In genomic region chr19:44113138-44113783, GRCh38 we compare ENCODE assay signal across 8 cellular contexts. TPM values are rescaled to one million over a fixed set of nuclear protein-coding genes. Genes with fewer than 3 reads are reported as not detected.
DNase-seq lines count a peak whose midpoint lies in the region; ATAC-seq and TF ChIP-seq lines count a peak whose summit lies in the region.

Gene ZNF225 (plus strand): TSS chr19:44113399. CDS start chr19:44115828, 2,429 bp downstream.

- H3K27ac Mint-ChIP-seq in HFFc6, result peak within 1 kb of the TSS; percentile 96
- H3K27ac Mint-ChIP-seq in activated naive CD8-positive, alpha-beta T cell treated with anti-CD3 and anti-CD28 coated beads, Interleukin-2, amount 10 ng/mL, durations not matched to agents 7 days and 5 days, result peak within 1 kb of the TSS; percentile 91

- no peak for TF ChIP-seq CTCF in GM06990 (IDR thresholded peaks at IDR 0.05; ENCODE audit: insufficient read depth, low read length, poor library complexity, severe bottlenecking)
- TF ChIP-seq CTCF in HFFc6 (IDR thresholded peaks at IDR 0.05), result no peak
- no peak for TF ChIP-seq CTCF in NB4 (IDR thresholded peaks at IDR 0.05; ENCODE audit: low read depth, low read length)
- no peak for TF ChIP-seq CTCF in osteoblast (IDR thresholded peaks at IDR 0.05; ENCODE audit: extremely low read depth, low read depth, low read length)
- peak; percentile 20 for TF ChIP-seq CTCF in thoracic aorta (IDR thresholded peaks at IDR 0.05)

- H3K4me1 ChIP-seq in osteoblast (ENCODE audit: insufficient read depth, low read length) (peaks cover 3% of the 10 kb centered on the region), thoracic aorta (ENCODE audit: control insufficient read depth in 1 of 2, low read depth in 2 of 2) (peaks cover 14 to 22% of the 10 kb centered on the region in 2 donors)

- H3K4me3 ChIP-seq in GM06990 (replicated peaks; ENCODE audit: low read depth, low read length) (peak within 1 kb of the TSS; percentile 91), NB4 (ENCODE audit: low read depth, low read length) (peak within 1 kb of the TSS; percentile 89), osteoblast (ENCODE audit: insufficient read depth, low read length) (peak within 1 kb of the TSS; percentile 81), thoracic aorta (peak within 1 kb of the TSS; percentile 91)

- H3K79me2 ChIP-seq in osteoblast (ENCODE audit: insufficient read depth, low read length), result peaks cover 21% of the 10 kb centered on the region

- peak within 1 kb of the TSS; percentile 91 for H3K4me2 ChIP-seq in osteoblast (ENCODE audit: insufficient read depth, low read length)

- peak; percentile 83 for DNase-seq in GM06990 (ENCODE audit: extremely low read depth, insufficient read length)
- DNase-seq in HFFc6, result peak; percentile 98
- DNase-seq in NB4 (ENCODE audit: low read depth), result peak; percentile 95
- peak; percentile 75 for DNase-seq in activated naive CD8-positive, alpha-beta T cell treated with anti-CD3 and anti-CD28 coated beads, Interleukin-2, amount 10 ng/mL, durations not matched to agents 7 days and 5 days
- DNase-seq in head of caudate nucleus, result peak; percentile 92 to 100 (median 99)
- DNase-seq in osteoblast (ENCODE audit: insufficient read length, low spot score, missing footprints), result peak; percentile 94
- DNase-seq in thoracic aorta (ENCODE audit: low spot score), result peak; percentile 89

- peaks cover 38% of the 10 kb centered on the region for H3K36me3 Mint-ChIP-seq in HFFc6 (ENCODE audit: low read depth)
- peaks cover 41% of the 10 kb centered on the region for H3K36me3 Mint-ChIP-seq in activated naive CD8-positive, alpha-beta T cell treated with anti-CD3 and anti-CD28 coated beads, Interleukin-2, amount 10 ng/mL, durations not matched to agents 7 days and 5 days

- no peaks in the 10 kb centered on the region for H3K27me3 ChIP-seq in GM06990 (replicated peaks; ENCODE audit: control insufficient read depth, insufficient read depth, low read length)
- no peaks in the 10 kb centered on the region for H3K27me3 ChIP-seq in osteoblast (ENCODE audit: insufficient read depth, low read length)
- H3K27me3 ChIP-seq in thoracic aorta (replicated peaks; ENCODE audit: insufficient read depth), result no peaks in the 10 kb centered on the region

- H3K27ac ChIP-seq in osteoblast (ENCODE audit: low read depth, low read length) (peak within 1 kb of the TSS; percentile 66), thoracic aorta (peak within 1 kb of the TSS; percentile 74 to 75)

- no peaks in the 10 kb centered on the region for H4K20me1 ChIP-seq in osteoblast (ENCODE audit: insufficient read depth, low read length)

- peak; percentile 47 for TF ChIP-seq POLR2A in NB4 (IDR thresholded peaks at IDR 0.05; ENCODE audit: extremely low read depth, insufficient read length)

- peaks cover 29% of the 10 kb centered on the region for H3K9me3 Mint-ChIP-seq in HFFc6
- H3K9me3 Mint-ChIP-seq in activated naive CD8-positive, alpha-beta T cell treated with anti-CD3 and anti-CD28 coated beads, Interleukin-2, amount 10 ng/mL, durations not matched to agents 7 days and 5 days, result peaks cover 15% of the 10 kb centered on the region

- peaks cover 26% of the 10 kb centered on the region for H3K4me1 Mint-ChIP-seq in HFFc6 (ENCODE audit: low read depth)
- H3K4me1 Mint-ChIP-seq in activated naive CD8-positive, alpha-beta T cell treated with anti-CD3 and anti-CD28 coated beads, Interleukin-2, amount 10 ng/mL, durations not matched to agents 7 days and 5 days, result peaks cover 17% of the 10 kb centered on the region

- POLR2A ChIA-PET in activated naive CD8-positive, alpha-beta T cell treated with anti-CD3 and anti-CD28 coated beads, Interleukin-2, amount 10 ng/mL, durations not matched to agents 7 days and 5 days (lab: Charles Lee), result interaction anchor here (2.1 kb wide), 1 partner anchor 18 kb away, joined by 9 read pairs; no protein-coding TSS in a partner anchor

- H3K27me3 Mint-ChIP-seq in HFFc6 (ENCODE audit: insufficient read depth), result no peaks in the 10 kb centered on the region
- no peaks in the 10 kb centered on the region for H3K27me3 Mint-ChIP-seq in activated naive CD8-positive, alpha-beta T cell treated with anti-CD3 and anti-CD28 coated beads, Interleukin-2, amount 10 ng/mL, durations not matched to agents 7 days and 5 days

- ATAC-seq in SK-N-SH treated with all-trans-retinoic acid at 6 μM for 48 hours, result peak; percentile 99
- ATAC-seq in activated naive CD8-positive, alpha-beta T cell treated with anti-CD3 and anti-CD28 coated beads, Interleukin-2, amount 10 ng/mL, durations not matched to agents 7 days and 5 days (ENCODE audit: low read depth), result peak; percentile 88
- peak; percentile 100 for ATAC-seq in thoracic aorta (ENCODE audit: insufficient number of reproducible peaks, low FRiP score, low read depth)

- peak within 1 kb of the TSS; percentile 96 for H2AFZ ChIP-seq in osteoblast (ENCODE audit: low read length)

- H3K9me3 ChIP-seq in osteoblast (ENCODE audit: low read depth, low read length) (peaks cover 2% of the 10 kb centered on the region), thoracic aorta (peaks cover 35% of the 10 kb centered on the region)

- intact Hi-C loops in head of caudate nucleus (cut with DNase I), result loop anchor here (1.0 to 5.0 kb wide), 6 partner anchors 19 to 131 kb away; partner anchors contain the start of genes ZNF155, ZNF223, ZNF224 and ZNF226

- H3K36me3 ChIP-seq in GM06990 (ENCODE audit: control insufficient read depth, insufficient read depth, low read length), result peaks cover 3% of the 10 kb centered on the region
- peaks cover 15% of the 10 kb centered on the region for H3K36me3 ChIP-seq in osteoblast (ENCODE audit: insufficient read depth, low read length)
- peaks cover 11% of the 10 kb centered on the region for H3K36me3 ChIP-seq in thoracic aorta

- H3K4me3 Mint-ChIP-seq in HFFc6, result peak within 1 kb of the TSS; percentile 98
- peak within 1 kb of the TSS; percentile 99 for H3K4me3 Mint-ChIP-seq in activated naive CD8-positive, alpha-beta T cell treated with anti-CD3 and anti-CD28 coated beads, Interleukin-2, amount 10 ng/mL, durations not matched to agents 7 days and 5 days

TF ChIP-seq in SK-N-SH treated with all-trans-retinoic acid at 6 μM for 48 hours, 23 proteins besides CTCF, POLR2A, EP300 and RAD21:
- TF ChIP-seq SNAI2 (CRISPR knock-in tag; IDR thresholded peaks at IDR 0.05) (peak; percentile 96), TOX (CRISPR knock-in tag; IDR thresholded peaks at IDR 0.05; ENCODE audit: borderline replicate concordance) (no peak), BACH2 (CRISPR knock-in tag; IDR thresholded peaks at IDR 0.05; ENCODE audit: borderline replicate concordance) (no peak), ZNF70 (CRISPR knock-in tag; IDR thresholded peaks at IDR 0.05) (no peak), RARB (CRISPR knock-in tag; IDR thresholded peaks at IDR 0.05) (no peak), ZNF8 (CRISPR knock-in tag; IDR thresholded peaks at IDR 0.05) (no peak)
- TF ChIP-seq, protein P1, sequence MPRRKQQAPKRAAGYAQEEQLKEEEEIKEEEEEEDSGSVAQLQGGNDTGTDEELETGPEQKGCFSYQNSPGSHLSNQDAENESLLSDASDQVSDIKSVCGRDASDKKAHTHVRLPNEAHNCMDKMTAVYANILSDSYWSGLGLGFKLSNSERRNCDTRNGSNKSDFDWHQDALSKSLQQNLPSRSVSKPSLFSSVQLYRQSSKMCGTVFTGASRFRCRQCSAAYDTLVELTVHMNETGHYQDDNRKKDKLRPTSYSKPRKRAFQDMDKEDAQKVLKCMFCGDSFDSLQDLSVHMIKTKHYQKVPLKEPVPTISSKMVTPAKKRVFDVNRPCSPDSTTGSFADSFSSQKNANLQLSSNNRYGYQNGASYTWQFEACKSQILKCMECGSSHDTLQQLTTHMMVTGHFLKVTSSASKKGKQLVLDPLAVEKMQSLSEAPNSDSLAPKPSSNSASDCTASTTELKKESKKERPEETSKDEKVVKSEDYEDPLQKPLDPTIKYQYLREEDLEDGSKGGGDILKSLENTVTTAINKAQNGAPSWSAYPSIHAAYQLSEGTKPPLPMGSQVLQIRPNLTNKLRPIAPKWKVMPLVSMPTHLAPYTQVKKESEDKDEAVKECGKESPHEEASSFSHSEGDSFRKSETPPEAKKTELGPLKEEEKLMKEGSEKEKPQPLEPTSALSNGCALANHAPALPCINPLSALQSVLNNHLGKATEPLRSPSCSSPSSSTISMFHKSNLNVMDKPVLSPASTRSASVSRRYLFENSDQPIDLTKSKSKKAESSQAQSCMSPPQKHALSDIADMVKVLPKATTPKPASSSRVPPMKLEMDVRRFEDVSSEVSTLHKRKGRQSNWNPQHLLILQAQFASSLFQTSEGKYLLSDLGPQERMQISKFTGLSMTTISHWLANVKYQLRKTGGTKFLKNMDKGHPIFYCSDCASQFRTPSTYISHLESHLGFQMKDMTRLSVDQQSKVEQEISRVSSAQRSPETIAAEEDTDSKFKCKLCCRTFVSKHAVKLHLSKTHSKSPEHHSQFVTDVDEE (CRISPR knock-in tag; IDR thresholded peaks at IDR 0.05), result peak; percentile 55; the same call in 1 of the 2 replicates
- TF ChIP-seq, protein P2, sequence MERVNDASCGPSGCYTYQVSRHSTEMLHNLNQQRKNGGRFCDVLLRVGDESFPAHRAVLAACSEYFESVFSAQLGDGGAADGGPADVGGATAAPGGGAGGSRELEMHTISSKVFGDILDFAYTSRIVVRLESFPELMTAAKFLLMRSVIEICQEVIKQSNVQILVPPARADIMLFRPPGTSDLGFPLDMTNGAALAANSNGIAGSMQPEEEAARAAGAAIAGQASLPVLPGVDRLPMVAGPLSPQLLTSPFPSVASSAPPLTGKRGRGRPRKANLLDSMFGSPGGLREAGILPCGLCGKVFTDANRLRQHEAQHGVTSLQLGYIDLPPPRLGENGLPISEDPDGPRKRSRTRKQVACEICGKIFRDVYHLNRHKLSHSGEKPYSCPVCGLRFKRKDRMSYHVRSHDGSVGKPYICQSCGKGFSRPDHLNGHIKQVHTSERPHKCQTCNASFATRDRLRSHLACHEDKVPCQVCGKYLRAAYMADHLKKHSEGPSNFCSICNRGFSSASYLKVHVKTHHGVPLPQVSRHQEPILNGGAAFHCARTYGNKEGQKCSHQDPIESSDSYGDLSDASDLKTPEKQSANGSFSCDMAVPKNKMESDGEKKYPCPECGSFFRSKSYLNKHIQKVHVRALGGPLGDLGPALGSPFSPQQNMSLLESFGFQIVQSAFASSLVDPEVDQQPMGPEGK (CRISPR knock-in tag; IDR thresholded peaks at IDR 0.05; ENCODE audit: borderline replicate concordance), result no peak

RNA-seq across cellular contexts. Expression of gene ZNF225, which starts in this region (rescaled TPM):
- total RNA-seq in HFFc6 (2021; fragmentation: NEBNext Ultra II Directional; extraction: Animal tissue kit (Norgen Biotek cat#: 25700)), result 1 to 10 TPM; 3.5 to 5.5 (median 4.0) TPM
- total RNA-seq in activated naive CD8-positive, alpha-beta T cell treated with anti-CD3 and anti-CD28 coated beads, Interleukin-2, amount 10 ng/mL, durations not matched to agents 7 days and 5 days, result 1 to 10 TPM; 7.8 to 9.2 TPM
- total RNA-seq in osteoblast (6.2 and 6.8 TPM in 2 replicates), thoracic aorta (1 to 10 TPM; 2.2 to 8.3 TPM)

Comparison
In these comparisons a context has a peak if more than half of its experiments do, and no peak if none do; other contexts are left out.
1. Peak in every context shown above with its lines: DNase-seq, ATAC-seq, H3K4me3 ChIP-seq and H3K27ac ChIP-seq.